8 cellular contexts compared by ENCODE assay signal in the genomic region with DNA sequence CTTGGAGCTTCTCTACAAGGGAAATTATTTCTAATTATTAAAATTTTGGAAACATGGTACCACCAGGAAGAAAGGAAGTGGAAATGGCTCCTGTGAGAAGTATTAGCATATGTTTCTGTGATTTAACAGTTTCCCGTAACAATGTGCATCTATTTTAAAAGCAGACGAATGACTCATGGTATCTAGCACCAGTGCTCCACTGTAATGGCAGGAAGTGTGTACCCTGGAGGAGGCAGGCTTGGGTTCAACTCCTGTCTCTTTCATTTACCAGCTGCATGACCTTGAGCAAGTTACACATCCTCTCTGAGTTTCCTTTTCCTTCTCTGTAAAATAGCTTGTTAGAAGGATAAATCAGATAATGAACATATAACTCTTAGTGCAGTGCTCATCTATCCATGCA. TPM values are rescaled to one million over a fixed set of nuclear protein-coding genes. Genes with fewer than 3 reads are reported as not detected.
DNase-seq lines count a peak whose midpoint lies in the region; ATAC-seq, FAIRE-seq and TF ChIP-seq lines count a peak whose summit lies in the region.

No MANE protein-coding gene starts in this region.

- H3K4me3 ChIP-seq in body of pancreas: no peak overlapping the region

- H3K9me3 ChIP-seq in body of pancreas: no peaks in the 10 kb centered on the region

- no peaks in the 10 kb centered on the region for H3K36me3 ChIP-seq in body of pancreas (replicated peaks in 1 of 2; ENCODE audit: insufficient read depth in 1 of 2, low read depth in 2 of 2)

- H3K27me3 ChIP-seq in body of pancreas: no peaks in the 10 kb centered on the region

- TF ChIP-seq CTCF in body of pancreas (IDR thresholded peaks at IDR 0.05): no peak

- H3K27ac ChIP-seq in body of pancreas: no peak overlapping the region

- intact Hi-C loops in body of pancreas (cut with DNase I): no loop called here

- FAIRE-seq in frontal cortex (lab: Jason Lieb, UNC): no peak

- no peak for TF ChIP-seq POLR2A in body of pancreas (IDR thresholded peaks at IDR 0.05)

- DNase-seq in NCI-H226 (peak; percentile 64), body of pancreas (no peak), myocyte (ENCODE audit: low read depth) (peak; percentile 63), frontal cortex (ENCODE audit: low spot score in 2 of 2) (no peak), COR-L47 (lab: John Stamatoyannopoulos, UW) (no peak)

- ATAC-seq in GM19463 (IDR thresholded peaks at IDR 0.05; ENCODE audit: unreplicated experiment): peak; percentile 33
- ATAC-seq in body of pancreas: peak; percentile 18
- ATAC-seq in GM19035 (IDR thresholded peaks at IDR 0.05; ENCODE audit: unreplicated experiment): no peak
- no peak for ATAC-seq in HG03045 (IDR thresholded peaks at IDR 0.05; ENCODE audit: unreplicated experiment)

- 67 to 75% methylated on average over 2 of the region's 2 CpGs for WGBS in body of pancreas, 2 donors

- H3K4me1 ChIP-seq in body of pancreas: no peaks in the 10 kb centered on the region

RNA-seq across cellular contexts. Expression of a gene that starts 41.0 kb away (rescaled TPM):
- 1 to 10 TPM; 3.1 to 7.6 TPM for total RNA-seq in body of pancreas
- total RNA-seq in myocyte: 68.3 and 80.6 TPM in 2 replicates
- 60.8 TPM for polyA plus RNA-seq in myocyte (2012)
- 2.0 TPM for total RNA-seq in frontal cortex

Comparison
In these comparisons a context has a peak if more than half of its experiments do, and no peak if none do; other contexts are left out.
1. ATAC-seq: peak in GM19463 (single experiment) and body of pancreas (single experiment); none in GM19035 (single experiment) and HG03045 (single experiment).
2. DNase-seq: peak in NCI-H226 (single experiment) and myocyte (single experiment); none in body of pancreas (0 of 4), frontal cortex (0 of 2) and COR-L47 (single experiment).